Comparison of ENCODE assay signal across 2 cellular contexts in genomic region chr11:74749127-74749964, GRCh38.
TF ChIP-seq lines count a peak whose summit lies in the region.

No MANE protein-coding gene starts in this region.

TF ChIP-seq in HEK293, 187 proteins besides CTCF, POLR2A, EP300 and RAD21 (continued from another document):
- no peak for TF ChIP-seq ZBTB11 (tag by site-specific recombination; conservative IDR thresholded peaks at IDR 0.05; ENCODE audit: low read depth)
- TF ChIP-seq ZNF148 (tag by site-specific recombination; IDR thresholded peaks at IDR 0.05; ENCODE audit: borderline replicate concordance) = no peak
- no peak for TF ChIP-seq GLI4 (tag by site-specific recombination; IDR thresholded peaks at IDR 0.05)
- TF ChIP-seq ZNF132 (tag by site-specific recombination; IDR thresholded peaks at IDR 0.05; ENCODE audit: borderline replicate concordance) = no peak

TF ChIP-seq in HepG2, 621 proteins besides CTCF, POLR2A, EP300 and RAD21 (continued from another document and continues in another):
- TF ChIP-seq PAWR (CRISPR knock-in tag; IDR thresholded peaks at IDR 0.05; ENCODE audit: borderline replicate concordance) (no peak), KLF13 (CRISPR knock-in tag; IDR thresholded peaks at IDR 0.05) (no peak), TAF1 (CRISPR knock-in tag; IDR thresholded peaks at IDR 0.05) (peak; percentile 32), TCF7L2 (IDR thresholded peaks at IDR 0.05; ENCODE audit: low read depth, low read length) (no peak), ZNF121 (CRISPR knock-in tag; IDR thresholded peaks at IDR 0.05) (no peak), NCOA2 (CRISPR knock-in tag; IDR thresholded peaks at IDR 0.05) (peak; percentile 23; the same call in 1 of the 2 replicates), ZNF597 (CRISPR knock-in tag; IDR thresholded peaks at IDR 0.05) (no peak), HNF1A (IDR thresholded peaks at IDR 0.05; ENCODE audit: low read depth) (no peak), HNF1A (CRISPR knock-in tag; IDR thresholded peaks at IDR 0.05; ENCODE audit: borderline replicate concordance) (no peak), ZXDC (CRISPR knock-in tag; IDR thresholded peaks at IDR 0.05) (no peak), FOSL1 (CRISPR knock-in tag; IDR thresholded peaks at IDR 0.05; ENCODE audit: borderline replicate concordance) (no peak), ZFP36 (IDR thresholded peaks at IDR 0.05; ENCODE audit: borderline replicate concordance, low read depth, low read length, partially characterized antibody) (no peak), HMGA1 (CRISPR knock-in tag; conservative IDR thresholded peaks at IDR 0.05) (no peak), MEF2D (CRISPR knock-in tag; IDR thresholded peaks at IDR 0.05) (no peak), ZNF383 (CRISPR knock-in tag; IDR thresholded peaks at IDR 0.05; ENCODE audit: borderline replicate concordance) (no peak), MEIS2 (CRISPR knock-in tag; IDR thresholded peaks at IDR 0.05) (no peak; the same call in none of the 2 replicates), ZEB1 (IDR thresholded peaks at IDR 0.05; ENCODE audit: insufficient replicate concordance, low read depth) (no peak), ZNF746 (CRISPR knock-in tag; IDR thresholded peaks at IDR 0.05) (peak; percentile 79), ZBTB38 (CRISPR knock-in tag; IDR thresholded peaks at IDR 0.05) (peak; percentile 55; the same call in 1 of the 2 replicates), ZNF703 (CRISPR knock-in tag; IDR thresholded peaks at IDR 0.05; ENCODE audit: borderline replicate concordance) (no peak), THYN1 (CRISPR knock-in tag; IDR thresholded peaks at IDR 0.05; ENCODE audit: borderline replicate concordance, low read depth) (no peak), ZNF24 (IDR thresholded peaks at IDR 0.05) (no peak), MLLT10 (CRISPR knock-in tag; IDR thresholded peaks at IDR 0.05) (no peak), IKZF5 (CRISPR knock-in tag; IDR thresholded peaks at IDR 0.05) (no peak; the same call in 1 of the 2 replicates), PHF21A (CRISPR knock-in tag; IDR thresholded peaks at IDR 0.05) (peak; percentile 40; the same call in 1 of the 2 replicates), ZNF878 (CRISPR knock-in tag; IDR thresholded peaks at IDR 0.05) (0 out of 2 replicates have a peak, but pooled peaks have one; percentile 33), MXD4 (CRISPR knock-in tag; IDR thresholded peaks at IDR 0.05) (peak; percentile 71; the same call in 1 of the 2 replicates), ZNF143 (CRISPR knock-in tag; IDR thresholded peaks at IDR 0.05) (no peak), MXD3 (CRISPR knock-in tag; IDR thresholded peaks at IDR 0.05) (no peak), SAFB2 (CRISPR knock-in tag; IDR thresholded peaks at IDR 0.05; ENCODE audit: borderline replicate concordance, low read depth) (peak; percentile 46; the same call in 1 of the 2 replicates), ZNF431 (CRISPR knock-in tag; IDR thresholded peaks at IDR 0.05; ENCODE audit: borderline replicate concordance, low read depth) (no peak), PRPF4 (IDR thresholded peaks at IDR 0.05; ENCODE audit: low read depth, low read length, poor library complexity, severe bottlenecking) (no peak), CC2D1A (CRISPR knock-in tag; IDR thresholded peaks at IDR 0.05) (no peak), RFXANK (CRISPR knock-in tag; IDR thresholded peaks at IDR 0.05) (no peak), ZHX1 (CRISPR knock-in tag; IDR thresholded peaks at IDR 0.05; ENCODE audit: low read depth) (no peak; the same call in 1 of the 2 replicates), TFAP4 (IDR thresholded peaks at IDR 0.05; ENCODE audit: borderline replicate concordance, low read depth) (no peak), ZNF574 (CRISPR knock-in tag; IDR thresholded peaks at IDR 0.05) (peak; percentile 68), GATA4 (IDR thresholded peaks at IDR 0.05; ENCODE audit: borderline replicate concordance, low read depth) (no peak), MBD4 (IDR thresholded peaks at IDR 0.05; ENCODE audit: borderline replicate concordance, low read length) (no peak)
